ENCODE assay signal across 8 cellular contexts in genomic region chr9:93301911-93302525, GRCh38.
DNase-seq lines count a peak whose midpoint lies in the region; ATAC-seq and TF ChIP-seq lines count a peak whose summit lies in the region.

No MANE protein-coding gene starts in this region.

- H2AFZ ChIP-seq in Karpas-422 (ENCODE audit: low read length), result no peak overlapping the region

- no peak overlapping the region for H3K27ac ChIP-seq in Karpas-422 (ENCODE audit: low read length)

- no peaks in the 10 kb centered on the region for H3K27me3 ChIP-seq in Karpas-422 (ENCODE audit: low read length)

- H3K9me3 ChIP-seq in Karpas-422 (ENCODE audit: low read length), result no peaks in the 10 kb centered on the region

- H3K4me2 ChIP-seq in Karpas-422 (ENCODE audit: low read depth, low read length, poor library complexity, severe bottlenecking), result no peak overlapping the region

- ATAC-seq in SK-N-SH treated with all-trans-retinoic acid at 6 μM for 48 hours, result peak; percentile 4; the same call in 1 of the 3 replicates
- no peak for ATAC-seq in GM18861 (IDR thresholded peaks at IDR 0.05; ENCODE audit: unreplicated experiment)

- peak; percentile 2 for DNase-seq in stimulated activated CD4-positive, alpha-beta T cell treated with anti-CD3 and anti-CD28 coated beads, Interleukin-4, amount 100 ng/mL, for 24 hours
- no peak for DNase-seq in stimulated activated CD4-positive, alpha-beta T cell treated with anti-CD3 and anti-CD28 coated beads, Interleukin-15, amount 100 ng/mL, for 24 hours
- DNase-seq in mesenteric fat pad (ENCODE audit: low spot score) (peak; percentile 83), NCI-H345 (lab: John Stamatoyannopoulos, UW) (no peak), HUDEP-2 (lab: John Stamatoyannopoulos, UW; ENCODE audit: unreplicated experiment in 76 of 76) (no peak), Karpas-422 (no peak)

- H3K36me3 ChIP-seq in Karpas-422 (ENCODE audit: insufficient read depth, low read length), result no peaks in the 10 kb centered on the region

- H3K79me2 ChIP-seq in Karpas-422 (ENCODE audit: low read length), result no peaks in the 10 kb centered on the region

- no peaks in the 10 kb centered on the region for H3K9me2 ChIP-seq in Karpas-422 (replicated peaks; ENCODE audit: insufficient read depth, low read length)

- no peaks in the 10 kb centered on the region for H4K20me1 ChIP-seq in Karpas-422 (ENCODE audit: insufficient read depth, low read depth, low read length)

- peaks cover 8% of the 10 kb centered on the region for H3K4me1 ChIP-seq in Karpas-422 (ENCODE audit: low read length)

- no peak overlapping the region for H3K9ac ChIP-seq in Karpas-422 (ENCODE audit: low read length)

- no peak overlapping the region for H3K4me3 ChIP-seq in Karpas-422 (ENCODE audit: low read length)

TF ChIP-seq in SK-N-SH treated with all-trans-retinoic acid at 6 μM for 48 hours, 23 proteins besides CTCF, POLR2A, EP300 and RAD21:
- TF ChIP-seq ZNF70 (CRISPR knock-in tag; IDR thresholded peaks at IDR 0.05) (no peak), RARB (CRISPR knock-in tag; IDR thresholded peaks at IDR 0.05) (no peak), ZNF565 (CRISPR knock-in tag; conservative IDR thresholded peaks at IDR 0.05; ENCODE audit: low read depth) (no peak), ZFP30 (CRISPR knock-in tag; IDR thresholded peaks at IDR 0.05) (no peak), CSRNP3 (CRISPR knock-in tag; IDR thresholded peaks at IDR 0.05) (no peak)
TF ChIP-seq in SK-N-SH treated with all-trans-retinoic acid at 6 μM for 48 hours: peak in this region for 0.

Comparison
In these comparisons a context has a peak if more than half of its experiments do, and no peak if none do; other contexts are left out.
1. DNase-seq: peak in stimulated activated CD4-positive, alpha-beta T cell treated with anti-CD3 and anti-CD28 coated beads, Interleukin-4, amount 100 ng/mL, for 24 hours (single experiment) and mesenteric fat pad (single experiment); none in stimulated activated CD4-positive, alpha-beta T cell treated with anti-CD3 and anti-CD28 coated beads, Interleukin-15, amount 100 ng/mL, for 24 hours (single experiment), NCI-H345 (single experiment), HUDEP-2 (0 of 76) and Karpas-422 (single experiment).